30 cellular contexts compared by ENCODE assay signal in genomic region chr2:31270871-31271270, GRCh38. TPM values are rescaled to one million over a fixed set of nuclear protein-coding genes. Genes with fewer than 3 reads are reported as not detected.
DNase-seq lines count a peak whose midpoint lies in the region; ATAC-seq and TF ChIP-seq lines count a peak whose summit lies in the region.
"Had no signal": no experiment of that assay in that cellular context is flagged by ENCODE, and none has a peak within 500 bp of the region (broad histone marks: within the 10 kb centered on the region; RNA-seq: fewer than 3 reads in every experiment).

No MANE protein-coding gene starts in this region.

- no peak overlapping the region for H2BK5ac ChIP-seq in H9 (ENCODE audit: insufficient read length, low read length)

- no peak overlapping the region for H4K8ac ChIP-seq in H9 (replicated peaks; ENCODE audit: insufficient read length, low read depth, low read length)

- no peaks in the 10 kb centered on the region for H3K27me3 ChIP-seq in H9 (ENCODE audit: insufficient read depth, low read length)
- no peaks in the 10 kb centered on the region for H3K27me3 ChIP-seq in tibial nerve
- H3K27me3 ChIP-seq: BE2C, stomach, upper lobe of right lung had no signal

- H3K9me3 Mint-ChIP-seq in activated B cell treated with CpG ODN at 0.5 μM for 24 hours, result no peaks in the 10 kb centered on the region
- H3K9me3 Mint-ChIP-seq in osteocyte (ENCODE audit: unreplicated experiment), result no peaks in the 10 kb centered on the region
- no peaks in the 10 kb centered on the region for H3K9me3 Mint-ChIP-seq in H9
- H3K9me3 Mint-ChIP-seq: activated naive CD8-positive, alpha-beta T cell treated with anti-CD3 and anti-CD28 coated beads, Interleukin-2, amount 10 ng/mL, durations not matched to agents 7 days and 5 days; immature natural killer cell; naive thymus-derived CD8-positive, alpha-beta T cell had no signal

- H3K27ac Mint-ChIP-seq in activated B cell treated with CpG ODN at 0.5 μM for 24 hours, result peak overlapping the region; percentile 8
- H3K27ac Mint-ChIP-seq in osteocyte (ENCODE audit: unreplicated experiment), result peak overlapping the region; percentile 67
- H3K27ac Mint-ChIP-seq in H9, result no peak overlapping the region
- H3K27ac Mint-ChIP-seq: activated CD4-positive, alpha-beta T cell treated with anti-CD3 and anti-CD28 coated beads for 36 hours; activated naive CD8-positive, alpha-beta T cell treated with anti-CD3 and anti-CD28 coated beads, Interleukin-2, amount 10 ng/mL, durations not matched to agents 7 days and 5 days; immature natural killer cell; naive thymus-derived CD8-positive, alpha-beta T cell had no signal

- H3K4ac ChIP-seq in H9 (ENCODE audit: low read depth, low read length), result no peak overlapping the region

- H3T11ph ChIP-seq in H9 (ENCODE audit: low read length), result no peak overlapping the region

- H3K4me1 ChIP-seq in H9 (ENCODE audit: insufficient read depth, low read length) (peaks cover 7% of the 10 kb centered on the region; the same call in 1 of the 2 replicates), tibial nerve (no peaks in the 10 kb centered on the region)
- H3K4me1 ChIP-seq: BE2C, stomach had no signal

- no peak overlapping the region for H3K27ac ChIP-seq in H9 (ENCODE audit: insufficient read length, low read depth, low read length)
- H3K27ac ChIP-seq in tibial nerve, result no peak overlapping the region
- H3K27ac ChIP-seq: SK-N-MC, stomach, upper lobe of right lung had no signal

- no peak overlapping the region for H2BK12ac ChIP-seq in H9 (ENCODE audit: insufficient read length, low read depth, low read length)

- H3K4me3 Mint-ChIP-seq in activated B cell treated with CpG ODN at 0.5 μM for 24 hours (no peak overlapping the region), osteocyte (ENCODE audit: unreplicated experiment) (no peak overlapping the region), H9 (no peak overlapping the region)
- H3K4me3 Mint-ChIP-seq: activated CD4-positive, alpha-beta T cell treated with anti-CD3 and anti-CD28 coated beads for 36 hours; activated naive CD8-positive, alpha-beta T cell treated with anti-CD3 and anti-CD28 coated beads, Interleukin-2, amount 10 ng/mL, durations not matched to agents 7 days and 5 days; immature natural killer cell; naive thymus-derived CD8-positive, alpha-beta T cell had no signal

- no peak overlapping the region for H3K18ac ChIP-seq in H9 (ENCODE audit: insufficient read length, low read depth, low read length)

- H3K56ac ChIP-seq in H9 (ENCODE audit: insufficient read length, low read depth, low read length), result no peak overlapping the region

- TF ChIP-seq CTCF in activated B cell treated with CpG ODN at 0.5 μM for 24 hours (IDR thresholded peaks at IDR 0.05) (no peak), osteocyte (IDR thresholded peaks at IDR 0.05) (no peak), H9 (conservative IDR thresholded peaks at IDR 0.05) (no peak), tibial nerve (IDR thresholded peaks at IDR 0.05) (no peak)

- WGBS in H9 (ENCODE audit: extremely low coverage, insufficient read length, low lambda C conversion rate), result no CpG with 5 or more reads among the region's 7 CpGs
- WGBS in tibial nerve, 2 donors, result 37 to 45% methylated on average over 7 of the region's 7 CpGs

- no peak overlapping the region for H2BK20ac ChIP-seq in H9 (ENCODE audit: low read depth, low read length, poor library complexity, severe bottlenecking)

- H3K36me3 Mint-ChIP-seq in activated B cell treated with CpG ODN at 0.5 μM for 24 hours (ENCODE audit: low read depth) (peaks cover 19% of the 10 kb centered on the region), osteocyte (ENCODE audit: unreplicated experiment) (peaks cover 14% of the 10 kb centered on the region), H9 (ENCODE audit: insufficient read depth in 1 of 3, low read depth in 3 of 3) (peaks cover 0 to 15% (median 14%) of the 10 kb centered on the region in 3 experiments; a peak in 4 of 7 replicates)
- H3K36me3 Mint-ChIP-seq: activated naive CD8-positive, alpha-beta T cell treated with anti-CD3 and anti-CD28 coated beads, Interleukin-2, amount 10 ng/mL, durations not matched to agents 7 days and 5 days had no signal

- no peak overlapping the region for H4K91ac ChIP-seq in H9 (ENCODE audit: insufficient read length, low read depth, low read length)

- TF ChIP-seq EP300 in tibial nerve (IDR thresholded peaks at IDR 0.05), result no peak

- no peak overlapping the region for H3K4me2 ChIP-seq in H9 (ENCODE audit: insufficient read depth, insufficient read length, low read length)

- no peak overlapping the region for H3K9ac ChIP-seq in H9 (ENCODE audit: extremely low read depth, insufficient read length, low read length)

- ATAC-seq in activated B cell treated with CpG ODN at 0.5 μM for 24 hours (ENCODE audit: low read depth), result no peak
- ATAC-seq: activated CD4-positive, alpha-beta T cell treated with anti-CD3 and anti-CD28 coated beads for 36 hours; left ventricle myocardium superior; naive thymus-derived CD8-positive, alpha-beta T cell; upper lobe of right lung had no signal

- TF ChIP-seq POLR2A in tibial nerve (IDR thresholded peaks at IDR 0.05), result no peak

- H3K4me3 ChIP-seq in tibial nerve, result no peak overlapping the region
- H3K4me3 ChIP-seq: SK-N-MC, stomach, upper lobe of right lung had no signal

- no peaks in the 10 kb centered on the region for H4K20me1 ChIP-seq in H9 (ENCODE audit: control insufficient read depth, insufficient read depth, insufficient read length)

- no peaks in the 10 kb centered on the region; the same call in 1 of the 2 replicates for H3K79me2 ChIP-seq in H9 (ENCODE audit: insufficient read depth, low read length)

- CTCF ChIA-PET in activated B cell treated with CpG ODN at 0.5 μM for 24 hours (lab: Charles Lee), result no interaction called here

- H4K5ac ChIP-seq in H9 (ENCODE audit: insufficient read length, low read depth, low read length), result no peak overlapping the region

- POLR2A ChIA-PET in activated B cell treated with CpG ODN at 0.5 μM for 24 hours (lab: Charles Lee), result interaction anchor here (1.8 kb wide), 1 partner anchor 14 kb away, joined by 6 read pairs; no protein-coding TSS in a partner anchor

- no peaks in the 10 kb centered on the region for H3K23me2 ChIP-seq in H9 (ENCODE audit: insufficient read length, low read depth, low read length, poor library complexity, severe bottlenecking)

- no peak overlapping the region for H3K23ac ChIP-seq in H9 (ENCODE audit: insufficient read length, low read depth, low read length)

- H2AFZ ChIP-seq in H9 (ENCODE audit: low read length), result no peak overlapping the region

- peaks cover 0 to 25% (median 0%) of the 10 kb centered on the region in 3 donors for H3K36me3 ChIP-seq in tibial nerve
- H3K36me3 ChIP-seq: BE2C, upper lobe of right lung had no signal

- peak; percentile 55 for DNase-seq in EL
- DNase-seq in activated B cell treated with CpG ODN at 0.5 μM for 24 hours, result no peak
- DNase-seq in fibroblast of gingiva (ENCODE audit: low read depth), result peak; percentile 12
- no peak for DNase-seq in osteocyte (ENCODE audit: extremely low spot score, unreplicated experiment)
- DNase-seq in kidney glomerular epithelial cell (lab: John Stamatoyannopoulos, UW), result no peak
- DNase-seq in H9, result no peak
- no peak for DNase-seq in COLO829 (ENCODE audit: low spot score)
- no peak for DNase-seq in tibial nerve (ENCODE audit: low spot score in 2 of 2)
- DNase-seq: activated CD4-positive, alpha-beta T cell treated with anti-CD3 and anti-CD28 coated beads for 36 hours; activated gamma-delta T cell; activated naive CD8-positive, alpha-beta T cell treated with anti-CD3 and anti-CD28 coated beads, Interleukin-2, amount 10 ng/mL, durations not matched to agents 7 days and 5 days; activated T-cell treated with anti-CD3 and anti-CD28 coated beads, Interleukin-2, amount 50 U/mL, for 1 hour; BE2C; cerebellar nuclear complex; COR-L47; GF-D8; hippocampal formation; immature natural killer cell; KG1; left ventricle myocardium superior; naive thymus-derived CD8-positive, alpha-beta T cell; NCI-H1436; NCI-H2081 treated with DMSO at 0.1 percent for 48 hours; NCI-H345; NCI-H774; stomach; T-helper 2 cell; upper lobe of right lung had no signal

- H2BK120ac ChIP-seq in H9 (ENCODE audit: low read depth, low read length, poor library complexity, severe bottlenecking), result no peak overlapping the region

- no peaks in the 10 kb centered on the region for H3K79me1 ChIP-seq in H9 (ENCODE audit: insufficient read depth, low read depth, low read length, poor library complexity, severe bottlenecking)

- H2AK5ac ChIP-seq in H9 (ENCODE audit: insufficient read length, low read length), result no peak overlapping the region

- no peaks in the 10 kb centered on the region for H3K9me3 ChIP-seq in H9 (ENCODE audit: control insufficient read depth, low read depth, low read length)
- H3K9me3 ChIP-seq in tibial nerve, result peaks cover 0 to 4% (median 0%) of the 10 kb centered on the region in 4 donors
- H3K9me3 ChIP-seq: BE2C, stomach, upper lobe of right lung had no signal

- no peak overlapping the region for H2BK15ac ChIP-seq in H9 (ENCODE audit: low read depth, low read length)

- H3K4me1 Mint-ChIP-seq in activated B cell treated with CpG ODN at 0.5 μM for 24 hours, result peaks cover 30% of the 10 kb centered on the region
- peaks cover 30% of the 10 kb centered on the region for H3K4me1 Mint-ChIP-seq in osteocyte (ENCODE audit: unreplicated experiment)
- H3K4me1 Mint-ChIP-seq in H9, result peaks cover 38% of the 10 kb centered on the region in 2 experiments
- H3K4me1 Mint-ChIP-seq: activated CD4-positive, alpha-beta T cell treated with anti-CD3 and anti-CD28 coated beads for 36 hours; activated naive CD8-positive, alpha-beta T cell treated with anti-CD3 and anti-CD28 coated beads, Interleukin-2, amount 10 ng/mL, durations not matched to agents 7 days and 5 days; immature natural killer cell; naive thymus-derived CD8-positive, alpha-beta T cell had no signal

- peaks cover 2% of the 10 kb centered on the region for H3K27me3 Mint-ChIP-seq in activated B cell treated with CpG ODN at 0.5 μM for 24 hours
- H3K27me3 Mint-ChIP-seq in osteocyte (ENCODE audit: unreplicated experiment), result no peaks in the 10 kb centered on the region
- 0 out of 2 replicates have a peak, but pooled peaks cover 2% of the 10 kb centered on the region for H3K27me3 Mint-ChIP-seq in H9 (ENCODE audit: low read depth)

- H3K14ac ChIP-seq in H9 (ENCODE audit: insufficient read depth, low read length), result no peak overlapping the region

- intact Hi-C loops in activated B cell treated with CpG ODN at 0.5 μM for 24 hours (cut with micrococcal nuclease), result no loop called here

RNA-seq across cellular contexts. Expression of gene EHD3, which starts 36.9 kb away (rescaled TPM):
- total RNA-seq in activated B cell treated with CpG ODN at 0.5 μM for 24 hours (38.1 and 40.3 TPM in 2 replicates), osteocyte (25.9 and 26.2 TPM in 2 replicates), H9 (2021) (8.3 TPM in 2 replicates), tibial nerve (10 to 100 TPM in 2 of 4 donors, 1 to 10 TPM in 2; 8.3 to 12.6 (median 9.3) TPM)

RNA-seq across cellular contexts. Expression of gene CAPN14, which starts 53.6 kb away (rescaled TPM):
- total RNA-seq in activated B cell treated with CpG ODN at 0.5 μM for 24 hours (2.4 and 3.3 TPM in 2 replicates), osteocyte (0.13 and 0.24 TPM in 2 replicates), H9 (2021) (0.07 and 0.09 TPM in 2 replicates), tibial nerve (not detected)
- total RNA-seq: skeletal muscle tissue had no signal

Comparison
In these comparisons a context has a peak if more than half of its experiments do, and no peak if none do; other contexts are left out.
1. DNase-seq: peak in EL (single experiment) and fibroblast of gingiva (single experiment); none in activated B cell treated with CpG ODN at 0.5 μM for 24 hours (single experiment), osteocyte (single experiment), kidney glomerular epithelial cell (single experiment), H9 (single experiment), COLO829 (single experiment) and tibial nerve (0 of 2).
2. H3K27ac Mint-ChIP-seq: peak in activated B cell treated with CpG ODN at 0.5 μM for 24 hours (single experiment) and osteocyte (single experiment); none in H9 (0 of 3).